ENCODE assay signal across 12 cellular contexts in genomic region chr12:89327477-89328094, GRCh38.
"Had no signal": no experiment of that assay in that cellular context is flagged by ENCODE, and none has a peak within 500 bp of the region (broad histone marks: within the 10 kb centered on the region; RNA-seq: fewer than 3 reads in every experiment).

No MANE protein-coding gene starts in this region.

- H3K4me3 ChIP-seq: gastroesophageal sphincter, lower lobe of right lung, SK-N-MC, skin epidermis, upper lobe of right lung had no signal

- H3K9me3 ChIP-seq: gastroesophageal sphincter, upper lobe of right lung had no signal

- ATAC-seq: activated T-cell treated with anti-CD3 and anti-CD28 coated beads, Interleukin-2, amount 50 U/mL, for 4 hours; naive thymus-derived CD4-positive, alpha-beta T cell had no signal

- H3K27me3 Mint-ChIP-seq: activated naive CD8-positive, alpha-beta T cell had no signal

- H3K4me3 Mint-ChIP-seq: activated CD4-positive, alpha-beta memory T cell treated with anti-CD3 and anti-CD28 coated beads for 36 hours; activated naive CD8-positive, alpha-beta T cell; activated T-cell treated with anti-CD3 and anti-CD28 coated beads, Interleukin-2, amount 50 U/mL, for 4 hours; naive thymus-derived CD4-positive, alpha-beta T cell had no signal

- H3K27ac Mint-ChIP-seq: activated CD4-positive, alpha-beta memory T cell treated with anti-CD3 and anti-CD28 coated beads for 36 hours; activated naive CD8-positive, alpha-beta T cell; naive thymus-derived CD4-positive, alpha-beta T cell had no signal

- H3K27ac ChIP-seq: gastroesophageal sphincter, lower lobe of right lung, SK-N-MC, skin epidermis, upper lobe of right lung had no signal

- H3K36me3 ChIP-seq: gastroesophageal sphincter, lower lobe of right lung, upper lobe of right lung had no signal

- H3K36me3 Mint-ChIP-seq: brain had no signal

- H3K27me3 ChIP-seq: gastroesophageal sphincter, upper lobe of right lung had no signal

- DNase-seq: activated CD4-positive, alpha-beta memory T cell treated with anti-CD3 and anti-CD28 coated beads for 36 hours; activated CD4-positive, CD25-positive, alpha-beta regulatory T cell treated with anti-CD3 and anti-CD28 coated beads, Interleukin-2, amount 50 U/mL, for 72 hours; activated gamma-delta T cell; activated T-cell treated with anti-CD3 and anti-CD28 coated beads, Interleukin-2, amount 50 U/mL, for 4 hours; lower lobe of right lung; naive thymus-derived CD4-positive, alpha-beta T cell; upper lobe of right lung had no signal
